In the genomic region with DNA sequence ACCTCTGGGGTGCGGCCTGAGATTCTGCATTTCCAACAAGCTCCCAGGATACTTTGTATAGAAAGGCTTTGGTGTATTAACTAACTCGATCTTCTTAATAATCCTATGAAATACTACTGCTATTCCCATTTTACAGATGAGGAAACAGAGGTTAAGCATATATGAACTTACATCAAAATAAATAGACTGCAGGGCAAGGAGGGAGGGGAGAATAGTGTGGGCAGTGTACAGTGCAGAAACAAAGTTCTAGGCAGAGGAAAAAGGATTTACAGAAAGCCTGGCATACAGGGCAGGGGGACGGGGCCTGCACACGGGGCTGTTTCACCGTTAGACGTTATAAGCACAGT, we compare ENCODE assay signal across 1 cellular context.
TF ChIP-seq lines count a peak whose summit lies in the region.

No MANE protein-coding gene starts in this region.

TF ChIP-seq in HCT116, 20 proteins besides CTCF, POLR2A, EP300 and RAD21 (continued from another document):
- TF ChIP-seq, protein P1, sequence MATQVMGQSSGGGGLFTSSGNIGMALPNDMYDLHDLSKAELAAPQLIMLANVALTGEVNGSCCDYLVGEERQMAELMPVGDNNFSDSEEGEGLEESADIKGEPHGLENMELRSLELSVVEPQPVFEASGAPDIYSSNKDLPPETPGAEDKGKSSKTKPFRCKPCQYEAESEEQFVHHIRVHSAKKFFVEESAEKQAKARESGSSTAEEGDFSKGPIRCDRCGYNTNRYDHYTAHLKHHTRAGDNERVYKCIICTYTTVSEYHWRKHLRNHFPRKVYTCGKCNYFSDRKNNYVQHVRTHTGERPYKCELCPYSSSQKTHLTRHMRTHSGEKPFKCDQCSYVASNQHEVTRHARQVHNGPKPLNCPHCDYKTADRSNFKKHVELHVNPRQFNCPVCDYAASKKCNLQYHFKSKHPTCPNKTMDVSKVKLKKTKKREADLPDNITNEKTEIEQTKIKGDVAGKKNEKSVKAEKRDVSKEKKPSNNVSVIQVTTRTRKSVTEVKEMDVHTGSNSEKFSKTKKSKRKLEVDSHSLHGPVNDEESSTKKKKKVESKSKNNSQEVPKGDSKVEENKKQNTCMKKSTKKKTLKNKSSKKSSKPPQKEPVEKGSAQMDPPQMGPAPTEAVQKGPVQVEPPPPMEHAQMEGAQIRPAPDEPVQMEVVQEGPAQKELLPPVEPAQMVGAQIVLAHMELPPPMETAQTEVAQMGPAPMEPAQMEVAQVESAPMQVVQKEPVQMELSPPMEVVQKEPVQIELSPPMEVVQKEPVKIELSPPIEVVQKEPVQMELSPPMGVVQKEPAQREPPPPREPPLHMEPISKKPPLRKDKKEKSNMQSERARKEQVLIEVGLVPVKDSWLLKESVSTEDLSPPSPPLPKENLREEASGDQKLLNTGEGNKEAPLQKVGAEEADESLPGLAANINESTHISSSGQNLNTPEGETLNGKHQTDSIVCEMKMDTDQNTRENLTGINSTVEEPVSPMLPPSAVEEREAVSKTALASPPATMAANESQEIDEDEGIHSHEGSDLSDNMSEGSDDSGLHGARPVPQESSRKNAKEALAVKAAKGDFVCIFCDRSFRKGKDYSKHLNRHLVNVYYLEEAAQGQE (IDR thresholded peaks at IDR 0.05; ENCODE audit: low read depth): no peak
